1 cellular context compared by ENCODE assay signal in genomic region chr1:204102029-204102611, GRCh38.
A peak's percentile ranks its signal among the peaks of the same experiment; 100 is the strongest.
TF ChIP-seq lines count a peak whose summit lies in the region.

No MANE protein-coding gene starts in this region.

TF ChIP-seq in HepG2, 621 proteins besides CTCF, POLR2A, EP300 and RAD21 (continued from another document and continues in another):
- TF ChIP-seq, protein P1, sequence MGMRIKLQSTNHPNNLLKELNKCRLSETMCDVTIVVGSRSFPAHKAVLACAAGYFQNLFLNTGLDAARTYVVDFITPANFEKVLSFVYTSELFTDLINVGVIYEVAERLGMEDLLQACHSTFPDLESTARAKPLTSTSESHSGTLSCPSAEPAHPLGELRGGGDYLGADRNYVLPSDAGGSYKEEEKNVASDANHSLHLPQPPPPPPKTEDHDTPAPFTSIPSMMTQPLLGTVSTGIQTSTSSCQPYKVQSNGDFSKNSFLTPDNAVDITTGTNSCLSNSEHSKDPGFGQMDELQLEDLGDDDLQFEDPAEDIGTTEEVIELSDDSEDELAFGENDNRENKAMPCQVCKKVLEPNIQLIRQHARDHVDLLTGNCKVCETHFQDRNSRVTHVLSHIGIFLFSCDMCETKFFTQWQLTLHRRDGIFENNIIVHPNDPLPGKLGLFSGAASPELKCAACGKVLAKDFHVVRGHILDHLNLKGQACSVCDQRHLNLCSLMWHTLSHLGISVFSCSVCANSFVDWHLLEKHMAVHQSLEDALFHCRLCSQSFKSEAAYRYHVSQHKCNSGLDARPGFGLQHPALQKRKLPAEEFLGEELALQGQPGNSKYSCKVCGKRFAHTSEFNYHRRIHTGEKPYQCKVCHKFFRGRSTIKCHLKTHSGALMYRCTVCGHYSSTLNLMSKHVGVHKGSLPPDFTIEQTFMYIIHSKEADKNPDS (CRISPR knock-in tag; IDR thresholded peaks at IDR 0.05) = no peak
- no peak for TF ChIP-seq ZNF850 (CRISPR knock-in tag; conservative IDR thresholded peaks at IDR 0.05)
- TF ChIP-seq, protein P2, sequence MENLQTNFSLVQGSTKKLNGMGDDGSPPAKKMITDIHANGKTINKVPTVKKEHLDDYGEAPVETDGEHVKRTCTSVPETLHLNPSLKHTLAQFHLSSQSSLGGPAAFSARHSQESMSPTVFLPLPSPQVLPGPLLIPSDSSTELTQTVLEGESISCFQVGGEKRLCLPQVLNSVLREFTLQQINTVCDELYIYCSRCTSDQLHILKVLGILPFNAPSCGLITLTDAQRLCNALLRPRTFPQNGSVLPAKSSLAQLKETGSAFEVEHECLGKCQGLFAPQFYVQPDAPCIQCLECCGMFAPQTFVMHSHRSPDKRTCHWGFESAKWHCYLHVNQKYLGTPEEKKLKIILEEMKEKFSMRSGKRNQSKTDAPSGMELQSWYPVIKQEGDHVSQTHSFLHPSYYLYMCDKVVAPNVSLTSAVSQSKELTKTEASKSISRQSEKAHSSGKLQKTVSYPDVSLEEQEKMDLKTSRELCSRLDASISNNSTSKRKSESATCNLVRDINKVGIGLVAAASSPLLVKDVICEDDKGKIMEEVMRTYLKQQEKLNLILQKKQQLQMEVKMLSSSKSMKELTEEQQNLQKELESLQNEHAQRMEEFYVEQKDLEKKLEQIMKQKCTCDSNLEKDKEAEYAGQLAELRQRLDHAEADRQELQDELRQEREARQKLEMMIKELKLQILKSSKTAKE (CRISPR knock-in tag; IDR thresholded peaks at IDR 0.05; ENCODE audit: borderline replicate concordance) = 0 out of 2 replicates have a peak, but pooled peaks have one; percentile 52
- no peak for TF ChIP-seq NBN (conservative IDR thresholded peaks at IDR 0.05)
- TF ChIP-seq, protein P3, sequence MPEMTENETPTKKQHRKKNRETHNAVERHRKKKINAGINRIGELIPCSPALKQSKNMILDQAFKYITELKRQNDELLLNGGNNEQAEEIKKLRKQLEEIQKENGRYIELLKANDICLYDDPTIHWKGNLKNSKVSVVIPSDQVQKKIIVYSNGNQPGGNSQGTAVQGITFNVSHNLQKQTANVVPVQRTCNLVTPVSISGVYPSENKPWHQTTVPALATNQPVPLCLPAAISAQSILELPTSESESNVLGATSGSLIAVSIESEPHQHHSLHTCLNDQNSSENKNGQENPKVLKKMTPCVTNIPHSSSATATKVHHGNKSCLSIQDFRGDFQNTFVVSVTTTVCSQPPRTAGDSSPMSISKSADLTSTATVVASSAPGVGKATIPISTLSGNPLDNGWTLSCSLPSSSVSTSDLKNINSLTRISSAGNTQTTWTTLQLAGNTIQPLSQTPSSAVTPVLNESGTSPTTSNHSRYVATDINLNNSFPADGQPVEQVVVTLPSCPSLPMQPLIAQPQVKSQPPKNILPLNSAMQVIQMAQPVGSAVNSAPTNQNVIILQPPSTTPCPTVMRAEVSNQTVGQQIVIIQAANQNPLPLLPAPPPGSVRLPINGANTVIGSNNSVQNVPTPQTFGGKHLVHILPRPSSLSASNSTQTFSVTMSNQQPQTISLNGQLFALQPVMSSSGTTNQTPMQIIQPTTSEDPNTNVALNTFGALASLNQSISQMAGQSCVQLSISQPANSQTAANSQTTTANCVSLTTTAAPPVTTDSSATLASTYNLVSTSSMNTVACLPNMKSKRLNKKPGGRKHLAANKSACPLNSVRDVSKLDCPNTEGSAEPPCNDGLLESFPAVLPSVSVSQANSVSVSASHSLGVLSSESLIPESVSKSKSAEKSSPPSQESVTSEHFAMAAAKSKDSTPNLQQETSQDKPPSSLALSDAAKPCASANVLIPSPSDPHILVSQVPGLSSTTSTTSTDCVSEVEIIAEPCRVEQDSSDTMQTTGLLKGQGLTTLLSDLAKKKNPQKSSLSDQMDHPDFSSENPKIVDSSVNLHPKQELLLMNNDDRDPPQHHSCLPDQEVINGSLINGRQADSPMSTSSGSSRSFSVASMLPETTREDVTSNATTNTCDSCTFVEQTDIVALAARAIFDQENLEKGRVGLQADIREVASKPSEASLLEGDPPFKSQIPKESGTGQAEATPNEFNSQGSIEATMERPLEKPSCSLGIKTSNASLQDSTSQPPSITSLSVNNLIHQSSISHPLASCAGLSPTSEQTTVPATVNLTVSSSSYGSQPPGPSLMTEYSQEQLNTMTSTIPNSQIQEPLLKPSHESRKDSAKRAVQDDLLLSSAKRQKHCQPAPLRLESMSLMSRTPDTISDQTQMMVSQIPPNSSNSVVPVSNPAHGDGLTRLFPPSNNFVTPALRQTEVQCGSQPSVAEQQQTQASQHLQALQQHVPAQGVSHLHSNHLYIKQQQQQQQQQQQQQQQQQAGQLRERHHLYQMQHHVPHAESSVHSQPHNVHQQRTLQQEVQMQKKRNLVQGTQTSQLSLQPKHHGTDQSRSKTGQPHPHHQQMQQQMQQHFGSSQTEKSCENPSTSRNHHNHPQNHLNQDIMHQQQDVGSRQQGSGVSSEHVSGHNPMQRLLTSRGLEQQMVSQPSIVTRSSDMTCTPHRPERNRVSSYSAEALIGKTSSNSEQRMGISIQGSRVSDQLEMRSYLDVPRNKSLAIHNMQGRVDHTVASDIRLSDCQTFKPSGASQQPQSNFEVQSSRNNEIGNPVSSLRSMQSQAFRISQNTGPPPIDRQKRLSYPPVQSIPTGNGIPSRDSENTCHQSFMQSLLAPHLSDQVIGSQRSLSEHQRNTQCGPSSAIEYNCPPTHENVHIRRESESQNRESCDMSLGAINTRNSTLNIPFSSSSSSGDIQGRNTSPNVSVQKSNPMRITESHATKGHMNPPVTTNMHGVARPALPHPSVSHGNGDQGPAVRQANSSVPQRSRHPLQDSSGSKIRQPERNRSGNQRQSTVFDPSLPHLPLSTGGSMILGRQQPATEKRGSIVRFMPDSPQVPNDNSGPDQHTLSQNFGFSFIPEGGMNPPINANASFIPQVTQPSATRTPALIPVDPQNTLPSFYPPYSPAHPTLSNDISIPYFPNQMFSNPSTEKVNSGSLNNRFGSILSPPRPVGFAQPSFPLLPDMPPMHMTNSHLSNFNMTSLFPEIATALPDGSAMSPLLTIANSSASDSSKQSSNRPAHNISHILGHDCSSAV (CRISPR knock-in tag; IDR thresholded peaks at IDR 0.05; ENCODE audit: borderline replicate concordance) = no peak
- no peak for TF ChIP-seq ZNF414 (CRISPR knock-in tag; IDR thresholded peaks at IDR 0.05)
- TF ChIP-seq ELF1 (CRISPR knock-in tag; IDR thresholded peaks at IDR 0.05) = 0 out of 2 replicates have a peak, but pooled peaks have one; percentile 27
- TF ChIP-seq ZNF609 (CRISPR knock-in tag; IDR thresholded peaks at IDR 0.05; ENCODE audit: borderline replicate concordance) = peak; percentile 27; the same call in 1 of the 2 replicates
- no peak for TF ChIP-seq GPN1 (CRISPR knock-in tag; IDR thresholded peaks at IDR 0.05; ENCODE audit: borderline replicate concordance)
- no peak for TF ChIP-seq ZSCAN12 (CRISPR knock-in tag; IDR thresholded peaks at IDR 0.05)
- TF ChIP-seq, protein P4, sequence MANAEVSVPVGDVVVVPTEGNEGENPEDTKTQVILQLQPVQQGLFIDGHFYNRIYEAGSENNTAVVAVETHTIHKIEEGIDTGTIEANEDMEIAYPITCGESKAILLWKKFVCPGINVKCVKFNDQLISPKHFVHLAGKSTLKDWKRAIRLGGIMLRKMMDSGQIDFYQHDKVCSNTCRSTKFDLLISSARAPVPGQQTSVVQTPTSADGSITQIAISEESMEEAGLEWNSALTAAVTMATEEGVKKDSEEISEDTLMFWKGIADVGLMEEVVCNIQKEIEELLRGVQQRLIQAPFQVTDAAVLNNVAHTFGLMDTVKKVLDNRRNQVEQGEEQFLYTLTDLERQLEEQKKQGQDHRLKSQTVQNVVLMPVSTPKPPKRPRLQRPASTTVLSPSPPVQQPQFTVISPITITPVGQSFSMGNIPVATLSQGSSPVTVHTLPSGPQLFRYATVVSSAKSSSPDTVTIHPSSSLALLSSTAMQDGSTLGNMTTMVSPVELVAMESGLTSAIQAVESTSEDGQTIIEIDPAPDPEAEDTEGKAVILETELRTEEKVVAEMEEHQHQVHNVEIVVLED (CRISPR knock-in tag; IDR thresholded peaks at IDR 0.05; ENCODE audit: borderline replicate concordance) = no peak
- TF ChIP-seq RCOR2 (CRISPR knock-in tag; IDR thresholded peaks at IDR 0.05) = 0 out of 2 replicates have a peak, but pooled peaks have one; percentile 24
- no peak for TF ChIP-seq ZNF329 (CRISPR knock-in tag; IDR thresholded peaks at IDR 0.05; ENCODE audit: low read depth)
- TF ChIP-seq HHEX (CRISPR knock-in tag; IDR thresholded peaks at IDR 0.05) = no peak
- no peak for TF ChIP-seq NR2F2 (IDR thresholded peaks at IDR 0.05; ENCODE audit: borderline replicate concordance, low read depth)
- TF ChIP-seq, protein P5, sequence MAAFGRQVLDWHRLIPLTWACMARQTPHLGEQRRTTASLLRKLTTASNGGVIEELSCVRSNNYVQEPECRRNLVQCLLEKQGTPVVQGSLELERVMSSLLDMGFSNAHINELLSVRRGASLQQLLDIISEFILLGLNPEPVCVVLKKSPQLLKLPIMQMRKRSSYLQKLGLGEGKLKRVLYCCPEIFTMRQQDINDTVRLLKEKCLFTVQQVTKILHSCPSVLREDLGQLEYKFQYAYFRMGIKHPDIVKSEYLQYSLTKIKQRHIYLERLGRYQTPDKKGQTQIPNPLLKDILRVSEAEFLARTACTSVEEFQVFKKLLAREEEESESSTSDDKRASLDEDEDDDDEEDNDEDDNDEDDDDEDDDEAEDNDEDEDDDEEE (CRISPR knock-in tag; IDR thresholded peaks at IDR 0.05) = no peak
- TF ChIP-seq SRSF9 (IDR thresholded peaks at IDR 0.05; ENCODE audit: borderline replicate concordance, insufficient read depth, low read depth, low read length, poor library complexity, severe bottlenecking) = no peak
- TF ChIP-seq NRL (CRISPR knock-in tag; IDR thresholded peaks at IDR 0.05; ENCODE audit: borderline replicate concordance) = no peak
- no peak for TF ChIP-seq NCOA1 (CRISPR knock-in tag; IDR thresholded peaks at IDR 0.05)
- no peak for TF ChIP-seq HMGA1 (CRISPR knock-in tag; conservative IDR thresholded peaks at IDR 0.05)
